In the genomic region with DNA sequence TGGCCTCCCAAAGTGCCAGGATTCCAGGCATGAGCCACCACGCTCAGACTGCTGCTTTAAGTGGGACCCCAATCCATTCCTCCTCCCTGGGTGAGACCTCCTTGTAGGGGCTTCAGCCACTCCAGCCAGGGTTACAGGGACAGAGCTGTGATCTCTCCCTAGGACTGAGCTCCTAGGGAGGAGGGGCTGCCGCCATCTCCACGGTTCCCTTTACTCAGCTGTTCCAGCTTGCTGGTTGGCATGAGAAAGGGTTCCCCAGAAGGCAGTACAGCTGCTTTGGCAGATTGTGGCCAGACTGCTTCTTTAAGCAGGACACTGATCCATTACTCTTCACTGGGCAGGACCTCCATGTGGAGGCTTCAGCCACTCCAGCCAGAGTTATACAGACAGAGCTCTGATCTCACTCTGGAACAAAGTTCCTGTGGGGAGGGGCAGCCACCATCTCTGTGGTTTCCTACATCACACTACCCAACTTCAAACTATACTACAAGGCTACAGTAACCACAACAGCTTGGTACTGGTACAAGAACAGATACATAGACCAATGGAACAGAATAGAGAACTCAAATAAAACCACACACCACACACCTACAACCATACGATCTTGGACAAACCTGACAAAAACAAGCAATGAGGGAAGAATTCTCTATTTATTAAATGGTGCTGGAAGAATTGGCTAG, we compare ENCODE assay signal across 21 cellular contexts. TPM values are rescaled to one million over a fixed set of nuclear protein-coding genes. Genes with fewer than 3 reads are reported as not detected.
DNase-seq lines count a peak whose midpoint lies in the region; ATAC-seq and TF ChIP-seq lines count a peak whose summit lies in the region.
"Had no signal": no experiment of that assay in that cellular context is flagged by ENCODE, and none has a peak within 500 bp of the region (broad histone marks: within the 10 kb centered on the region; RNA-seq: fewer than 3 reads in every experiment).

No MANE protein-coding gene starts in this region.

- H3K27me3 Mint-ChIP-seq in activated naive CD4-positive, alpha-beta T cell treated with anti-CD3 and anti-CD28 coated beads for 36 hours (ENCODE audit: low read depth) = no peaks in the 10 kb centered on the region
- no peaks in the 10 kb centered on the region for H3K27me3 Mint-ChIP-seq in T-helper 1 cell treated with Interleukin-12 subunit alpha and Interleukin-12 subunit beta and Interleukin-4 antibody, amounts not matched to agents 30 μg/mL and 1 μg/mL, for 36 hours (ENCODE audit: low read depth)

- H3K4me3 Mint-ChIP-seq in activated naive CD4-positive, alpha-beta T cell treated with anti-CD3 and anti-CD28 coated beads for 36 hours = no peak overlapping the region
- H3K4me3 Mint-ChIP-seq in T-helper 1 cell treated with Interleukin-12 subunit alpha and Interleukin-12 subunit beta and Interleukin-4 antibody, amounts not matched to agents 30 μg/mL and 1 μg/mL, for 36 hours = no peak overlapping the region
- H3K4me3 Mint-ChIP-seq: brain, WTC11 had no signal

- no peak overlapping the region for H3K27ac Mint-ChIP-seq in activated naive CD4-positive, alpha-beta T cell treated with anti-CD3 and anti-CD28 coated beads for 36 hours
- H3K27ac Mint-ChIP-seq in T-helper 1 cell treated with Interleukin-12 subunit alpha and Interleukin-12 subunit beta and Interleukin-4 antibody, amounts not matched to agents 30 μg/mL and 1 μg/mL, for 36 hours = peak overlapping the region; percentile 3
- H3K27ac Mint-ChIP-seq: brain, WTC11 had no signal

- DNase-seq in activated naive CD4-positive, alpha-beta T cell treated with anti-CD3 and anti-CD28 coated beads for 36 hours = peak; percentile 35
- DNase-seq in activated naive CD4-positive, alpha-beta T cell treated with anti-CD3 and anti-CD28 coated beads, Interleukin-2, amount 50 U/mL, for 16 hours = no peak
- DNase-seq in astrocyte of the hippocampus (ENCODE audit: low read depth, low spot score) (peak; percentile 3), GM13976 (ENCODE audit: low spot score) (no peak), vagina (ENCODE audit: extremely low spot score in 2 of 2) (no peak), cerebellar cortex (ENCODE audit: low spot score) (no peak)
- no peak for DNase-seq in stimulated activated naive CD8-positive, alpha-beta T cell treated with anti-CD3 and anti-CD28 coated beads, Interleukin-15, Interleukin-2, amounts not matched to agents 100 U/mL and 50 U/mL, for 24 hours
- DNase-seq: Caco-2; dermis blood vessel endothelial cell; erythroblast; gastrocnemius medialis; left lung; NCI-H1436; stimulated activated CD4-positive, alpha-beta T cell treated with anti-CD3 and anti-CD28 coated beads, Interleukin-2, amount 100 ng/mL, for 48 hours had no signal

- CTCF ChIA-PET in activated naive CD4-positive, alpha-beta T cell treated with anti-CD3 and anti-CD28 coated beads for 36 hours (lab: Charles Lee) = interaction anchor here (1.0 to 2.2 kb wide), 6 partner anchors 9 to 418 kb away, joined by 3 to 10 read pairs (median 4); no protein-coding TSS in a partner anchor

- peaks cover 3% of the 10 kb centered on the region for H3K9me3 Mint-ChIP-seq in activated naive CD4-positive, alpha-beta T cell treated with anti-CD3 and anti-CD28 coated beads for 36 hours
- peaks cover 21% of the 10 kb centered on the region for H3K9me3 Mint-ChIP-seq in T-helper 1 cell treated with Interleukin-12 subunit alpha and Interleukin-12 subunit beta and Interleukin-4 antibody, amounts not matched to agents 30 μg/mL and 1 μg/mL, for 36 hours

- H3K27me3 ChIP-seq in vagina = no peaks in the 10 kb centered on the region
- H3K27me3 ChIP-seq: gastrocnemius medialis, left lung had no signal

- peaks cover 15% of the 10 kb centered on the region for H3K4me1 Mint-ChIP-seq in activated naive CD4-positive, alpha-beta T cell treated with anti-CD3 and anti-CD28 coated beads for 36 hours (ENCODE audit: low read depth)
- peaks cover 6% of the 10 kb centered on the region for H3K4me1 Mint-ChIP-seq in T-helper 1 cell treated with Interleukin-12 subunit alpha and Interleukin-12 subunit beta and Interleukin-4 antibody, amounts not matched to agents 30 μg/mL and 1 μg/mL, for 36 hours (ENCODE audit: low read depth)
- H3K4me1 Mint-ChIP-seq: brain, WTC11 had no signal

- peaks cover 1% of the 10 kb centered on the region for H3K36me3 Mint-ChIP-seq in activated naive CD4-positive, alpha-beta T cell treated with anti-CD3 and anti-CD28 coated beads for 36 hours (ENCODE audit: low read depth)
- H3K36me3 Mint-ChIP-seq in T-helper 1 cell treated with Interleukin-12 subunit alpha and Interleukin-12 subunit beta and Interleukin-4 antibody, amounts not matched to agents 30 μg/mL and 1 μg/mL, for 36 hours (ENCODE audit: low read depth) = peaks cover 5% of the 10 kb centered on the region
- H3K36me3 Mint-ChIP-seq: brain had no signal

- TF ChIP-seq CTCF in GM13976 (IDR thresholded peaks at IDR 0.05; ENCODE audit: borderline replicate concordance, control extremely low read depth, extremely low read depth, insufficient read depth, missing control alignments) (no peak), vagina (IDR thresholded peaks at IDR 0.05) (no peak)

- H3K36me3 ChIP-seq in vagina = no peaks in the 10 kb centered on the region
- H3K36me3 ChIP-seq: gastrocnemius medialis, left lung had no signal

- in situ Hi-C loops in GM13976 (cut with MboI; ENCODE audit: low sequenced_read_pairs, unreplicated experiment) = loop anchor here (10.0 to 25.0 kb wide), 2 partner anchors 234 to 417 kb away; no protein-coding TSS in a partner anchor

- no peak overlapping the region for H3K4me3 ChIP-seq in vagina
- H3K4me3 ChIP-seq: gastrocnemius medialis, left lung had no signal

- no peak for TF ChIP-seq POLR2A in vagina (IDR thresholded peaks at IDR 0.05)

- no peaks in the 10 kb centered on the region for H3K9me3 ChIP-seq in vagina
- H3K9me3 ChIP-seq: Caco-2, gastrocnemius medialis had no signal

- ATAC-seq in stimulated activated naive CD8-positive, alpha-beta T cell treated with anti-CD3 and anti-CD28 coated beads, Interleukin-15, Interleukin-2, amounts not matched to agents 100 U/mL and 50 U/mL, for 24 hours = peak; percentile 75
- ATAC-seq: gastrocnemius medialis, left lung, WTC11 had no signal

- intact Hi-C loops in activated naive CD4-positive, alpha-beta T cell treated with anti-CD3 and anti-CD28 coated beads for 36 hours (cut with micrococcal nuclease) = no loop called here
- intact Hi-C loops in vagina (cut with DNase I) = no loop called here

- no peak overlapping the region for H3K27ac ChIP-seq in vagina
- H3K27ac ChIP-seq: gastrocnemius medialis, left lung had no signal

- no peaks in the 10 kb centered on the region for H3K4me1 ChIP-seq in vagina
- H3K4me1 ChIP-seq: Caco-2, gastrocnemius medialis, left lung had no signal

RNA-seq across cellular contexts. Expression of gene INSL6, which starts 7.2 kb away (rescaled TPM):
- total RNA-seq in activated naive CD4-positive, alpha-beta T cell treated with anti-CD3 and anti-CD28 coated beads for 36 hours = not detected
- total RNA-seq in vagina = not detected
- total RNA-seq: Caco-2, dermis blood vessel endothelial cell, gastrocnemius medialis, HT-29, left lung, mononuclear cell, osteoblast, temporal lobe, WTC11 had no signal

RNA-seq across cellular contexts. Expression of gene INSL4, which starts 53.0 kb away (rescaled TPM):
- total RNA-seq in activated naive CD4-positive, alpha-beta T cell treated with anti-CD3 and anti-CD28 coated beads for 36 hours = not detected
- not detected for total RNA-seq in vagina
- total RNA-seq: Caco-2, dermis blood vessel endothelial cell, left lung, mononuclear cell, osteoblast, temporal lobe, WTC11 had no signal

Comparison
In these comparisons a context has a peak if more than half of its experiments do, and no peak if none do; other contexts are left out.
1. DNase-seq: peak in activated naive CD4-positive, alpha-beta T cell treated with anti-CD3 and anti-CD28 coated beads for 36 hours (single experiment) and astrocyte of the hippocampus (single experiment); none in activated naive CD4-positive, alpha-beta T cell treated with anti-CD3 and anti-CD28 coated beads, Interleukin-2, amount 50 U/mL, for 16 hours (single experiment), stimulated activated naive CD8-positive, alpha-beta T cell treated with anti-CD3 and anti-CD28 coated beads, Interleukin-15, Interleukin-2, amounts not matched to agents 100 U/mL and 50 U/mL, for 24 hours (single experiment), GM13976 (single experiment), vagina (0 of 2) and cerebellar cortex (single experiment).